In genomic region chr2:211967234-211967633, GRCh38 we compare ENCODE assay signal across 26 cellular contexts.
"Had no signal": no experiment of that assay in that cellular context is flagged by ENCODE, and none has a peak within 500 bp of the region (broad histone marks: within the 10 kb centered on the region; RNA-seq: fewer than 3 reads in every experiment).

No MANE protein-coding gene starts in this region.

- H3K4me3 ChIP-seq: stomach, suprapubic skin, testis, thoracic aorta, thyroid gland, tibial artery, tibial nerve, transverse colon, upper lobe of left lung, upper lobe of right lung, uterus, vagina had no signal

- ATAC-seq: stimulated activated effector memory CD8-positive, alpha-beta T cell treated with anti-CD3 and anti-CD28 coated beads, Interleukin-12 subunit alpha, Interleukin-12 subunit beta, amount 100 ng/mL, for 72 hours; stimulated activated memory B cell treated with anti-CD40 and anti-IgM and Interleukin-4, amounts not matched to agents 10 μg/mL and 1 μg/mL and 100 μg/mL, for 72 hours; stimulated activated naive B cell treated with anti-CD40 and anti-IgM and Interleukin-4, amounts not matched to agents 10 μg/mL and 1 μg/mL and 100 μg/mL, for 72 hours; stimulated activated naive CD8-positive, alpha-beta T cell treated with anti-CD3 and anti-CD28 coated beads, Interleukin-15, amount 100 ng/mL, for 72 hours; stimulated activated naive CD8-positive, alpha-beta T cell treated with anti-CD3 and anti-CD28 coated beads, Interleukin-15, Interleukin-2, amounts not matched to agents 100 U/mL and 50 U/mL, for 24 hours; upper lobe of right lung had no signal

- H3K27ac ChIP-seq: stomach, suprapubic skin, testis, thoracic aorta, thyroid gland, tibial artery, tibial nerve, transverse colon, upper lobe of left lung, upper lobe of right lung, uterus, vagina had no signal

- H3K9me3 ChIP-seq: suprapubic skin, testis, thyroid gland, transverse colon, upper lobe of right lung, uterus, vagina had no signal

- H3K27me3 ChIP-seq: stomach, suprapubic skin, testis, thyroid gland, tibial artery, tibial nerve, transverse colon, upper lobe of left lung, upper lobe of right lung, uterus, vagina had no signal

- DNase-seq: stimulated activated CD4-positive, alpha-beta T cell treated with anti-CD3 and anti-CD28 coated beads, Interleukin-2, amount 100 ng/mL, for 48 hours; stimulated activated CD4-positive, alpha-beta T cell treated with anti-CD3 and anti-CD28 coated beads, Interleukin-4, amount 100 ng/mL, for 1 hour; stimulated activated CD4-positive, alpha-beta T cell treated with anti-CD3 and anti-CD28 coated beads, Interleukin-4, amount 100 ng/mL, for 24 hours; stimulated activated CD4-positive, alpha-beta T cell treated with anti-CD3 and anti-CD28 coated beads, Interleukin-4, amount 100 ng/mL, for 4 hours; stimulated activated CD8-positive, alpha-beta memory T cell treated with anti-CD3 and anti-CD28 coated beads, Interleukin-4, amount 100 ng/mL, for 48 hours; stimulated activated naive B cell treated with anti-CD40 and anti-IgM and Interleukin-4, amounts not matched to agents 10 μg/mL and 1 μg/mL and 100 μg/mL, for 72 hours; stimulated activated naive CD4-positive, alpha-beta T cell; stimulated activated naive CD4-positive, alpha-beta T cell treated with Interleukin-2 at 50 U/mL for 16 hours; stimulated activated naive CD8-positive, alpha-beta T cell treated with anti-CD3 and anti-CD28 coated beads, Interleukin-15, amount 100 ng/mL, for 72 hours; stimulated activated naive CD8-positive, alpha-beta T cell treated with anti-CD3 and anti-CD28 coated beads, Interleukin-15, Interleukin-2, amounts not matched to agents 100 U/mL and 50 U/mL, for 24 hours; stomach; testis; thyroid gland; tibial artery; transverse colon; trophoblast cell; upper lobe of left lung; upper lobe of right lung; uterus had no signal

- FAIRE-seq: urothelium cell line had no signal

- H3K4me1 ChIP-seq: stomach, suprapubic skin, testis, thyroid gland, tibial artery, tibial nerve, transverse colon, upper lobe of left lung, upper lobe of right lung, uterus, vagina had no signal

- H3K36me3 ChIP-seq: stomach, suprapubic skin, thyroid gland, tibial artery, tibial nerve, transverse colon, upper lobe of left lung, upper lobe of right lung, uterus, vagina had no signal
